In the genomic region with DNA sequence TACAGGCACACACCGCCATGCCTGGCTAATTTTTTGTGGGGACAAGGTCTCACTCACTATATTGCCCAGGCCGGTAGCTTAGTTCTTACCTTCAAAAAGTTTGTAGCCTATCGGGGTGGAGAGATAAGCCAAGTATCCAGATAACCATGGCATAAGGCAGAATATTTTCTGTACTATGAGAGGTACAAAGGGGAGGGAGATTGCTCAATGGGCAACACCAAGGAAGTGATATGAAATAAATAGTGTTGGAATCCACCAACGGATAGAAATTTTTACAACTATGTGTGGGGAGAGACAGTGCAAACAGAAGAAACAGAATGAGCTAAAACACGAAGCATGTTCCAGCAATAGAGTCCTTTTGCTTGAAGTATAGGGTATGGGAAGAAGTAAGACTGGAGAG, we compare ENCODE assay signal across 15 cellular contexts. TPM values are rescaled to one million over a fixed set of nuclear protein-coding genes. Genes with fewer than 3 reads are reported as not detected.
"Had no signal": no experiment of that assay in that cellular context is flagged by ENCODE, and none has a peak within 500 bp of the region (broad histone marks: within the 10 kb centered on the region; RNA-seq: fewer than 3 reads in every experiment).

No MANE protein-coding gene starts in this region.

- H3K4me3 ChIP-seq: gastroesophageal sphincter, skin epidermis, transverse colon had no signal

- H3K27ac ChIP-seq: gastroesophageal sphincter, skin epidermis, transverse colon had no signal

- H3K9me3 Mint-ChIP-seq: activated CD4-positive, alpha-beta memory T cell treated with anti-CD3 and anti-CD28 coated beads, Interleukin-2, amount 10 ng/mL, durations not matched to agents 7 days and 5 days; central memory CD8-positive, alpha-beta T cell; mesothelial cell of epicardium; stimulated activated naive B cell treated with anti-CD40 and anti-IgM and Interleukin-4, amounts not matched to agents 10 μg/mL and 1 μg/mL and 100 μg/mL, for 72 hours had no signal

- ATAC-seq: gastroesophageal sphincter; stimulated activated naive B cell treated with anti-CD40 and anti-IgM and Interleukin-4, amounts not matched to agents 10 μg/mL and 1 μg/mL and 100 μg/mL, for 72 hours had no signal

- H3K4me3 Mint-ChIP-seq: activated CD4-positive, alpha-beta memory T cell treated with anti-CD3 and anti-CD28 coated beads, Interleukin-2, amount 10 ng/mL, durations not matched to agents 7 days and 5 days; central memory CD8-positive, alpha-beta T cell; mesothelial cell of epicardium; stimulated activated naive B cell treated with anti-CD40 and anti-IgM and Interleukin-4, amounts not matched to agents 10 μg/mL and 1 μg/mL and 100 μg/mL, for 72 hours had no signal

- H3K27ac Mint-ChIP-seq: activated CD4-positive, alpha-beta memory T cell treated with anti-CD3 and anti-CD28 coated beads, Interleukin-2, amount 10 ng/mL, durations not matched to agents 7 days and 5 days; stimulated activated naive B cell treated with anti-CD40 and anti-IgM and Interleukin-4, amounts not matched to agents 10 μg/mL and 1 μg/mL and 100 μg/mL, for 72 hours had no signal

- DNase-seq: activated CD4-positive, alpha-beta memory T cell treated with anti-CD3 and anti-CD28 coated beads, Interleukin-2, amount 10 ng/mL, durations not matched to agents 7 days and 5 days; activated CD4-positive, alpha-beta T cell treated with anti-CD3 and anti-CD28 coated beads for 1 hour; activated gamma-delta T cell treated with Interleukin-2 at 50 U/mL for 16 hours; activated T-cell treated with anti-CD3 and anti-CD28 coated beads, Interleukin-2, amount 50 U/mL, for 48 hours; effector memory CD4-positive, alpha-beta T cell; kidney glomerular epithelial cell; stimulated activated naive B cell treated with anti-CD40 and anti-IgM and Interleukin-4, amounts not matched to agents 10 μg/mL and 1 μg/mL and 100 μg/mL, for 72 hours; T-helper 2 cell; transverse colon had no signal

- H3K27me3 Mint-ChIP-seq: activated CD4-positive, alpha-beta memory T cell treated with anti-CD3 and anti-CD28 coated beads, Interleukin-2, amount 10 ng/mL, durations not matched to agents 7 days and 5 days; central memory CD8-positive, alpha-beta T cell; stimulated activated naive B cell treated with anti-CD40 and anti-IgM and Interleukin-4, amounts not matched to agents 10 μg/mL and 1 μg/mL and 100 μg/mL, for 72 hours had no signal

- H3K9me3 ChIP-seq: gastroesophageal sphincter, transverse colon had no signal

RNA-seq across cellular contexts. Expression of a gene that starts 25.0 kb away (rescaled TPM):
- total RNA-seq: epithelial cell of proximal tubule, gastroesophageal sphincter, lower leg skin, mesothelial cell of epicardium had no signal
